Comparison of ENCODE assay signal across 10 cellular contexts in genomic region chr3:149247929-149248691, GRCh38. TPM values are rescaled to one million over a fixed set of nuclear protein-coding genes. Genes with fewer than 3 reads are reported as not detected.
DNase-seq lines count a peak whose midpoint lies in the region; ATAC-seq, FAIRE-seq and TF ChIP-seq lines count a peak whose summit lies in the region.
"Had no signal": no experiment of that assay in that cellular context is flagged by ENCODE, and none has a peak within 500 bp of the region (broad histone marks: within the 10 kb centered on the region; RNA-seq: fewer than 3 reads in every experiment).

No MANE protein-coding gene starts in this region.

- H3K36me3 ChIP-seq in BLaER1 treated with 17β-estradiol and CSF1 and Interleukin-3, amounts not matched to agents 10 nM and 100 nM = no peaks in the 10 kb centered on the region
- no peaks in the 10 kb centered on the region for H3K36me3 ChIP-seq in tibial nerve
- H3K36me3 ChIP-seq: HAP-1 had no signal

- TF ChIP-seq EP300 in tibial nerve (IDR thresholded peaks at IDR 0.05) = no peak

- H3K9ac ChIP-seq in BLaER1 treated with 17β-estradiol and CSF1 and Interleukin-3, amounts not matched to agents 10 nM and 100 nM = peak overlapping the region in 7 of 11 experiments; percentile 4 to 47 (median 19); a peak in 8 of 22 replicates

- no peaks in the 10 kb centered on the region for H3K27me3 ChIP-seq in BLaER1 treated with 17β-estradiol and CSF1 and Interleukin-3, amounts not matched to agents 10 nM and 100 nM
- no peaks in the 10 kb centered on the region for H3K27me3 ChIP-seq in tibial nerve

- no peaks in the 10 kb centered on the region for H3K9me3 ChIP-seq in BLaER1 treated with 17β-estradiol and CSF1 and Interleukin-3, amounts not matched to agents 10 nM and 100 nM (replicated peaks in 1 of 11)
- H3K9me3 ChIP-seq in tibial nerve = no peaks in the 10 kb centered on the region
- H3K9me3 ChIP-seq: HAP-1 had no signal

- peaks cover 32 to 66% (median 57%) of the 10 kb centered on the region in 10 experiments for H3K4me1 ChIP-seq in BLaER1 treated with 17β-estradiol and CSF1 and Interleukin-3, amounts not matched to agents 10 nM and 100 nM
- peaks cover 3 to 47% (median 24%) of the 10 kb centered on the region in 4 donors for H3K4me1 ChIP-seq in tibial nerve

- H3K27ac ChIP-seq in BLaER1 treated with 17β-estradiol and CSF1 and Interleukin-3, amounts not matched to agents 10 nM and 100 nM = peak overlapping the region in 8 of 11 experiments; percentile 17 to 60 (median 47); a peak in 14 of 22 replicates
- H3K27ac ChIP-seq in tibial nerve = peak overlapping the region in 2 of 4 donors; percentile 3 to 55

- H3K36me3 Mint-ChIP-seq in activated naive CD4-positive, alpha-beta T cell treated with anti-CD3 and anti-CD28 coated beads, Interleukin-2, amount 50 U/mL, for 72 hours = no peaks in the 10 kb centered on the region

- peak overlapping the region in 1 of 2 donors; percentile 79 for H3K27ac Mint-ChIP-seq in activated naive CD4-positive, alpha-beta T cell treated with anti-CD3 and anti-CD28 coated beads, Interleukin-2, amount 50 U/mL, for 72 hours

- no peaks in the 10 kb centered on the region for H3K9me3 Mint-ChIP-seq in activated naive CD4-positive, alpha-beta T cell treated with anti-CD3 and anti-CD28 coated beads, Interleukin-2, amount 50 U/mL, for 72 hours

- H4K20me1 ChIP-seq in BLaER1 treated with 17β-estradiol and CSF1 and Interleukin-3, amounts not matched to agents 10 nM and 100 nM = no peaks in the 10 kb centered on the region

- TF ChIP-seq CTCF in tibial nerve (IDR thresholded peaks at IDR 0.05) = no peak

- peak overlapping the region; percentile 60 to 85 (median 75) for H3K4me2 ChIP-seq in BLaER1 treated with 17β-estradiol and CSF1 and Interleukin-3, amounts not matched to agents 10 nM and 100 nM

- WGBS in tibial nerve, 2 donors = 58 to 70% methylated on average over 5 of the region's 5 CpGs

- ATAC-seq in GM19043 (IDR thresholded peaks at IDR 0.05; ENCODE audit: low read depth, unreplicated experiment) (peak; percentile 39), HG03175 (IDR thresholded peaks at IDR 0.05; ENCODE audit: unreplicated experiment) (peak; percentile 55)
- ATAC-seq in activated naive CD4-positive, alpha-beta T cell treated with anti-CD3 and anti-CD28 coated beads, Interleukin-2, amount 50 U/mL, for 72 hours = peak; percentile 82 to 88

- H3K4me3 ChIP-seq in BLaER1 treated with 17β-estradiol and CSF1 and Interleukin-3, amounts not matched to agents 10 nM and 100 nM = 0 out of 20 replicates have a peak overlapping the region, but pooled peaks of 2 of the 10 experiments have one; percentile 1 to 8
- H3K4me3 ChIP-seq in tibial nerve = no peak overlapping the region
- H3K4me3 ChIP-seq: HAP-1 had no signal

- TF ChIP-seq POLR2A in tibial nerve (IDR thresholded peaks at IDR 0.05) (no peak), H54 (IDR thresholded peaks at IDR 0.05; ENCODE audit: low read depth, low read length) (no peak)

- no peak for DNase-seq in activated naive CD4-positive, alpha-beta T cell treated with anti-CD3 and anti-CD28 coated beads, Interleukin-2, amount 50 U/mL, for 72 hours (ENCODE audit: low spot score in 2 of 2)
- peak; percentile 21 to 25 for DNase-seq in stimulated activated CD4-positive, alpha-beta T cell treated with anti-CD3 and anti-CD28 coated beads, Interleukin-15, amount 100 ng/mL, for 48 hours (ENCODE audit: low read depth in 2 of 2)
- DNase-seq in RPMI8226 (no peak), tibial nerve (ENCODE audit: low spot score in 2 of 2) (no peak), H54 (ENCODE audit: insufficient read length, low spot score) (no peak)

- no peak for FAIRE-seq in H54 (lab: Jason Lieb, UNC)

RNA-seq across cellular contexts. Expression of gene CP, which starts 26.5 kb away (rescaled TPM):
- not detected for total RNA-seq in activated naive CD4-positive, alpha-beta T cell treated with anti-CD3 and anti-CD28 coated beads, Interleukin-2, amount 50 U/mL, for 72 hours
- 10 to 100 TPM; 17.7 to 46.3 (median 19.3) TPM for total RNA-seq in tibial nerve
- total RNA-seq: dermis microvascular lymphatic vessel endothelial cell had no signal

Comparison
In these comparisons a context has a peak if more than half of its experiments do, and no peak if none do; other contexts are left out.
1. DNase-seq: peak in stimulated activated CD4-positive, alpha-beta T cell treated with anti-CD3 and anti-CD28 coated beads, Interleukin-15, amount 100 ng/mL, for 48 hours (2 of 2); none in activated naive CD4-positive, alpha-beta T cell treated with anti-CD3 and anti-CD28 coated beads, Interleukin-2, amount 50 U/mL, for 72 hours (0 of 2), RPMI8226 (single experiment), tibial nerve (0 of 2) and H54 (single experiment).
2. RNA of gene CP, which starts 26.5 kb away (total RNA-seq): 17.7 to 46.3 TPM in tibial nerve; not detected in activated naive CD4-positive, alpha-beta T cell treated with anti-CD3 and anti-CD28 coated beads, Interleukin-2, amount 50 U/mL, for 72 hours; every median in the first group is over 10 times any median in the second.
3. Peak in every context shown above with its lines, with median percentiles within 50 percentile points of each other: ATAC-seq.